1 cellular context compared by ENCODE assay signal in genomic region chr15:50182233-50183013, GRCh38.
A peak's percentile ranks its signal among the peaks of the same experiment; 100 is the strongest.
TF ChIP-seq lines count a peak whose summit lies in the region.

No MANE protein-coding gene starts in this region.

TF ChIP-seq in K562, 482 proteins besides CTCF, POLR2A, EP300 and RAD21 (continued from another document and continues in another):
- TF ChIP-seq, protein P1, sequence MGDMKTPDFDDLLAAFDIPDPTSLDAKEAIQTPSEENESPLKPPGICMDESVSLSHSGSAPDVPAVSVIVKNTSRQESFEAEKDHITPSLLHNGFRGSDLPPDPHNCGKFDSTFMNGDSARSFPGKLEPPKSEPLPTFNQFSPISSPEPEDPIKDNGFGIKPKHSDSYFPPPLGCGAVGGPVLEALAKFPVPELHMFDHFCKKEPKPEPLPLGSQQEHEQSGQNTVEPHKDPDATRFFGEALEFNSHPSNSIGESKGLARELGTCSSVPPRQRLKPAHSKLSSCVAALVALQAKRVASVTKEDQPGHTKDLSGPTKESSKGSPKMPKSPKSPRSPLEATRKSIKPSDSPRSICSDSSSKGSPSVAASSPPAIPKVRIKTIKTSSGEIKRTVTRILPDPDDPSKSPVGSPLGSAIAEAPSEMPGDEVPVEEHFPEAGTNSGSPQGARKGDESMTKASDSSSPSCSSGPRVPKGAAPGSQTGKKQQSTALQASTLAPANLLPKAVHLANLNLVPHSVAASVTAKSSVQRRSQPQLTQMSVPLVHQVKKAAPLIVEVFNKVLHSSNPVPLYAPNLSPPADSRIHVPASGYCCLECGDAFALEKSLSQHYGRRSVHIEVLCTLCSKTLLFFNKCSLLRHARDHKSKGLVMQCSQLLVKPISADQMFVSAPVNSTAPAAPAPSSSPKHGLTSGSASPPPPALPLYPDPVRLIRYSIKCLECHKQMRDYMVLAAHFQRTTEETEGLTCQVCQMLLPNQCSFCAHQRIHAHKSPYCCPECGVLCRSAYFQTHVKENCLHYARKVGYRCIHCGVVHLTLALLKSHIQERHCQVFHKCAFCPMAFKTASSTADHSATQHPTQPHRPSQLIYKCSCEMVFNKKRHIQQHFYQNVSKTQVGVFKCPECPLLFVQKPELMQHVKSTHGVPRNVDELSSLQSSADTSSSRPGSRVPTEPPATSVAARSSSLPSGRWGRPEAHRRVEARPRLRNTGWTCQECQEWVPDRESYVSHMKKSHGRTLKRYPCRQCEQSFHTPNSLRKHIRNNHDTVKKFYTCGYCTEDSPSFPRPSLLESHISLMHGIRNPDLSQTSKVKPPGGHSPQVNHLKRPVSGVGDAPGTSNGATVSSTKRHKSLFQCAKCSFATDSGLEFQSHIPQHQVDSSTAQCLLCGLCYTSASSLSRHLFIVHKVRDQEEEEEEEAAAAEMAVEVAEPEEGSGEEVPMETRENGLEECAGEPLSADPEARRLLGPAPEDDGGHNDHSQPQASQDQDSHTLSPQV (IDR thresholded peaks at IDR 0.05) = peak; percentile 84
- TF ChIP-seq RBM34 (IDR thresholded peaks at IDR 0.05; ENCODE audit: borderline replicate concordance, insufficient read depth, low read length) (no peak), SRSF9 (IDR thresholded peaks at IDR 0.05; ENCODE audit: borderline replicate concordance, low read depth, low read length) (no peak), ZNF436 (CRISPR knock-in tag; IDR thresholded peaks at IDR 0.05) (no peak), XRCC4 (IDR thresholded peaks at IDR 0.05; ENCODE audit: extremely low read depth, insufficient read depth, insufficient read length) (no peak), POU5F1 (IDR thresholded peaks at IDR 0.05; ENCODE audit: borderline replicate concordance, low read depth, low read length, partially characterized antibody) (no peak), GTF2A2 (tag; IDR thresholded peaks at IDR 0.05) (no peak), DMBX1 (CRISPR knock-in tag; IDR thresholded peaks at IDR 0.05; ENCODE audit: borderline replicate concordance) (no peak), MCM7 (IDR thresholded peaks at IDR 0.05) (no peak), NEUROD1 (IDR thresholded peaks at IDR 0.05; ENCODE audit: borderline replicate concordance, low read depth, low read length, partially characterized antibody) (no peak), KDM5B (IDR thresholded peaks at IDR 0.05; ENCODE audit: insufficient replicate concordance, low read depth, low read length) (peak; percentile 40), TEAD1 (CRISPR knock-in tag; IDR thresholded peaks at IDR 0.05) (no peak), FUS (optimal IDR thresholded peaks at IDR 0.05; ENCODE audit: low read depth, low read length) (no peak), HMGXB4 (CRISPR knock-in tag; IDR thresholded peaks at IDR 0.05) (no peak), DPF2 (IDR thresholded peaks at IDR 0.05) (no peak), ZNF318 (IDR thresholded peaks at IDR 0.05; ENCODE audit: borderline replicate concordance in 1 of 2, low read depth in 1 of 2) (no peak), ZZZ3 (IDR thresholded peaks at IDR 0.05) (no peak)
- TF ChIP-seq, protein P2, sequence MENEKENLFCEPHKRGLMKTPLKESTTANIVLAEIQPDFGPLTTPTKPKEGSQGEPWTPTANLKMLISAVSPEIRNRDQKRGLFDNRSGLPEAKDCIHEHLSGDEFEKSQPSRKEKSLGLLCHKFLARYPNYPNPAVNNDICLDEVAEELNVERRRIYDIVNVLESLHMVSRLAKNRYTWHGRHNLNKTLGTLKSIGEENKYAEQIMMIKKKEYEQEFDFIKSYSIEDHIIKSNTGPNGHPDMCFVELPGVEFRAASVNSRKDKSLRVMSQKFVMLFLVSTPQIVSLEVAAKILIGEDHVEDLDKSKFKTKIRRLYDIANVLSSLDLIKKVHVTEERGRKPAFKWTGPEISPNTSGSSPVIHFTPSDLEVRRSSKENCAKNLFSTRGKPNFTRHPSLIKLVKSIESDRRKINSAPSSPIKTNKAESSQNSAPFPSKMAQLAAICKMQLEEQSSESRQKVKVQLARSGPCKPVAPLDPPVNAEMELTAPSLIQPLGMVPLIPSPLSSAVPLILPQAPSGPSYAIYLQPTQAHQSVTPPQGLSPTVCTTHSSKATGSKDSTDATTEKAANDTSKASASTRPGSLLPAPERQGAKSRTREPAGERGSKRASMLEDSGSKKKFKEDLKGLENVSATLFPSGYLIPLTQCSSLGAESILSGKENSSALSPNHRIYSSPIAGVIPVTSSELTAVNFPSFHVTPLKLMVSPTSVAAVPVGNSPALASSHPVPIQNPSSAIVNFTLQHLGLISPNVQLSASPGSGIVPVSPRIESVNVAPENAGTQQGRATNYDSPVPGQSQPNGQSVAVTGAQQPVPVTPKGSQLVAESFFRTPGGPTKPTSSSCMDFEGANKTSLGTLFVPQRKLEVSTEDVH (IDR thresholded peaks at IDR 0.05; ENCODE audit: low read depth, partially characterized antibody) = no peak
- TF ChIP-seq, protein P3, sequence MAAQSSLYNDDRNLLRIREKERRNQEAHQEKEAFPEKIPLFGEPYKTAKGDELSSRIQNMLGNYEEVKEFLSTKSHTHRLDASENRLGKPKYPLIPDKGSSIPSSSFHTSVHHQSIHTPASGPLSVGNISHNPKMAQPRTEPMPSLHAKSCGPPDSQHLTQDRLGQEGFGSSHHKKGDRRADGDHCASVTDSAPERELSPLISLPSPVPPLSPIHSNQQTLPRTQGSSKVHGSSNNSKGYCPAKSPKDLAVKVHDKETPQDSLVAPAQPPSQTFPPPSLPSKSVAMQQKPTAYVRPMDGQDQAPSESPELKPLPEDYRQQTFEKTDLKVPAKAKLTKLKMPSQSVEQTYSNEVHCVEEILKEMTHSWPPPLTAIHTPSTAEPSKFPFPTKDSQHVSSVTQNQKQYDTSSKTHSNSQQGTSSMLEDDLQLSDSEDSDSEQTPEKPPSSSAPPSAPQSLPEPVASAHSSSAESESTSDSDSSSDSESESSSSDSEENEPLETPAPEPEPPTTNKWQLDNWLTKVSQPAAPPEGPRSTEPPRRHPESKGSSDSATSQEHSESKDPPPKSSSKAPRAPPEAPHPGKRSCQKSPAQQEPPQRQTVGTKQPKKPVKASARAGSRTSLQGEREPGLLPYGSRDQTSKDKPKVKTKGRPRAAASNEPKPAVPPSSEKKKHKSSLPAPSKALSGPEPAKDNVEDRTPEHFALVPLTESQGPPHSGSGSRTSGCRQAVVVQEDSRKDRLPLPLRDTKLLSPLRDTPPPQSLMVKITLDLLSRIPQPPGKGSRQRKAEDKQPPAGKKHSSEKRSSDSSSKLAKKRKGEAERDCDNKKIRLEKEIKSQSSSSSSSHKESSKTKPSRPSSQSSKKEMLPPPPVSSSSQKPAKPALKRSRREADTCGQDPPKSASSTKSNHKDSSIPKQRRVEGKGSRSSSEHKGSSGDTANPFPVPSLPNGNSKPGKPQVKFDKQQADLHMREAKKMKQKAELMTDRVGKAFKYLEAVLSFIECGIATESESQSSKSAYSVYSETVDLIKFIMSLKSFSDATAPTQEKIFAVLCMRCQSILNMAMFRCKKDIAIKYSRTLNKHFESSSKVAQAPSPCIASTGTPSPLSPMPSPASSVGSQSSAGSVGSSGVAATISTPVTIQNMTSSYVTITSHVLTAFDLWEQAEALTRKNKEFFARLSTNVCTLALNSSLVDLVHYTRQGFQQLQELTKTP (IDR thresholded peaks at IDR 0.05; ENCODE audit: low read depth in 1 of 2, partially characterized antibody in 2 of 2) = no peak
- TF ChIP-seq, protein P4, sequence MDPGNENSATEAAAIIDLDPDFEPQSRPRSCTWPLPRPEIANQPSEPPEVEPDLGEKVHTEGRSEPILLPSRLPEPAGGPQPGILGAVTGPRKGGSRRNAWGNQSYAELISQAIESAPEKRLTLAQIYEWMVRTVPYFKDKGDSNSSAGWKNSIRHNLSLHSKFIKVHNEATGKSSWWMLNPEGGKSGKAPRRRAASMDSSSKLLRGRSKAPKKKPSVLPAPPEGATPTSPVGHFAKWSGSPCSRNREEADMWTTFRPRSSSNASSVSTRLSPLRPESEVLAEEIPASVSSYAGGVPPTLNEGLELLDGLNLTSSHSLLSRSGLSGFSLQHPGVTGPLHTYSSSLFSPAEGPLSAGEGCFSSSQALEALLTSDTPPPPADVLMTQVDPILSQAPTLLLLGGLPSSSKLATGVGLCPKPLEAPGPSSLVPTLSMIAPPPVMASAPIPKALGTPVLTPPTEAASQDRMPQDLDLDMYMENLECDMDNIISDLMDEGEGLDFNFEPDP (CRISPR knock-in tag; IDR thresholded peaks at IDR 0.05) = no peak
- TF ChIP-seq, protein P5, sequence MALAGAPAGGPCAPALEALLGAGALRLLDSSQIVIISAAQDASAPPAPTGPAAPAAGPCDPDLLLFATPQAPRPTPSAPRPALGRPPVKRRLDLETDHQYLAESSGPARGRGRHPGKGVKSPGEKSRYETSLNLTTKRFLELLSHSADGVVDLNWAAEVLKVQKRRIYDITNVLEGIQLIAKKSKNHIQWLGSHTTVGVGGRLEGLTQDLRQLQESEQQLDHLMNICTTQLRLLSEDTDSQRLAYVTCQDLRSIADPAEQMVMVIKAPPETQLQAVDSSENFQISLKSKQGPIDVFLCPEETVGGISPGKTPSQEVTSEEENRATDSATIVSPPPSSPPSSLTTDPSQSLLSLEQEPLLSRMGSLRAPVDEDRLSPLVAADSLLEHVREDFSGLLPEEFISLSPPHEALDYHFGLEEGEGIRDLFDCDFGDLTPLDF (CRISPR knock-in tag; IDR thresholded peaks at IDR 0.05) = 0 out of 2 replicates have a peak, but pooled peaks have one; percentile 40
